ENCODE assay signal across 1 cellular context in genomic region chr11:118928870-118929495, GRCh38.
TF ChIP-seq lines count a peak whose summit lies in the region.

No MANE protein-coding gene starts in this region.

TF ChIP-seq in H1, 55 proteins besides CTCF, POLR2A, EP300 and RAD21:
- TF ChIP-seq SIN3A (conservative IDR thresholded peaks at IDR 0.05 in 1 of 2, IDR thresholded peaks at IDR 0.05 in 1 of 2; ENCODE audit: low read depth in 1 of 2, low read length in 2 of 2) (no peak), SP2 (IDR thresholded peaks at IDR 0.05; ENCODE audit: low read length) (no peak), POU5F1 (IDR thresholded peaks at IDR 0.05; ENCODE audit: low read depth, low read length) (no peak), SP4 (IDR thresholded peaks at IDR 0.05; ENCODE audit: low read length) (no peak), MAFK (IDR thresholded peaks at IDR 0.05; ENCODE audit: low read depth, low read length) (no peak), ASH2L (IDR thresholded peaks at IDR 0.05; ENCODE audit: low read length) (no peak)
